8 cellular contexts compared by ENCODE assay signal in genomic region chr13:106533940-106534843, GRCh38. TPM values are rescaled to one million over a fixed set of nuclear protein-coding genes. Genes with fewer than 3 reads are reported as not detected.
DNase-seq lines count a peak whose midpoint lies in the region; ATAC-seq and TF ChIP-seq lines count a peak whose summit lies in the region.

No MANE protein-coding gene starts in this region.

- H3K27ac ChIP-seq in SK-N-SH (ENCODE audit: low read depth in 2 of 2, low read length in 1 of 2) (peak overlapping the region; percentile 19 to 77; a peak in 3 of 4 replicates), iPS-18a (ENCODE audit: low read length) (no peak overlapping the region)

- no peak for TF ChIP-seq RAD21 in SK-N-SH (IDR thresholded peaks at IDR 0.05; ENCODE audit: low read length)

- H3K36me3 ChIP-seq in SK-N-SH (replicated peaks in 1 of 2; ENCODE audit: control insufficient read depth in 1 of 2, insufficient read depth in 2 of 2, low read length in 1 of 2) (no peaks in the 10 kb centered on the region), iPS-18a (ENCODE audit: control insufficient read depth, low read depth, low read length) (no peaks in the 10 kb centered on the region)

- intact Hi-C loops in sciatic nerve (cut with DNase I) = no loop called here

- DNase-seq in stimulated activated CD4-positive, alpha-beta T cell treated with anti-CD3 and anti-CD28 coated beads, Interleukin-12 subunit alpha, Interleukin-12 subunit beta, amount 100 ng/mL, for 4 hours = peak; percentile 17
- no peak for DNase-seq in stimulated activated CD4-positive, alpha-beta T cell treated with anti-CD3 and anti-CD28 coated beads, Interleukin-2, amount 100 ng/mL, for 48 hours
- DNase-seq in SK-N-SH (peak; percentile 64), T47D (ENCODE audit: low read depth in 1 of 2, low spot score in 1 of 2) (peak; percentile 41 to 44), sciatic nerve (ENCODE audit: low spot score) (peak; percentile 70), NCI-H187 treated with DMSO at 0.1 percent for 48 hours (lab: John Stamatoyannopoulos, UW) (no peak)

- TF ChIP-seq EP300 in SK-N-SH (IDR thresholded peaks at IDR 0.05; ENCODE audit: borderline replicate concordance in 1 of 2, low read depth in 1 of 2, low read length in 1 of 2) = no peak

- peaks cover 23% of the 10 kb centered on the region; the same call in 1 of the 2 replicates for H3K79me2 ChIP-seq in SK-N-SH (ENCODE audit: insufficient read depth)

- H3F3A ChIP-seq in SK-N-SH (replicated peaks; ENCODE audit: insufficient read depth) = peaks cover 20% of the 10 kb centered on the region

- H3K4me3 ChIP-seq in SK-N-SH (ENCODE audit: low read depth in 2 of 2, low read length in 1 of 2) = peak overlapping the region; percentile 65 to 77
- H3K4me3 ChIP-seq in iPS-18a (ENCODE audit: low read length) = peak overlapping the region; percentile 94

- 0% methylated on average over 5 of the region's 89 CpGs for WGBS in SK-N-SH (ENCODE audit: low lambda C conversion rate)

- H3K4me1 ChIP-seq in SK-N-SH (ENCODE audit: control insufficient read depth in 1 of 2, insufficient read depth in 2 of 2, low read depth in 1 of 2, low read length in 1 of 2) = peaks cover 0 to 25% of the 10 kb centered on the region in 2 experiments; a peak in 2 of 4 replicates
- H3K4me1 ChIP-seq in iPS-18a (ENCODE audit: control insufficient read depth, low read depth, low read length) = peaks cover 44% of the 10 kb centered on the region

- 0 out of 2 replicates have a peak, but pooled peaks have one; percentile 9 for TF ChIP-seq CTCF in SK-N-SH (IDR thresholded peaks at IDR 0.05)

- ATAC-seq in sciatic nerve = peak; percentile 25
- no peak for ATAC-seq in HG02938 (IDR thresholded peaks at IDR 0.05; ENCODE audit: unreplicated experiment)

- H3K27me3 ChIP-seq in SK-N-SH (ENCODE audit: insufficient read depth) (no peaks in the 10 kb centered on the region), iPS-18a (ENCODE audit: control insufficient read depth, insufficient read depth, low read length) (peaks cover 42% of the 10 kb centered on the region)

- peak overlapping the region; percentile 76 for H3K4me2 ChIP-seq in SK-N-SH

- POLR2A ChIA-PET in SK-N-SH (lab: Yijun Ruan, JAX) = no interaction called here

- H3K9me2 ChIP-seq in SK-N-SH = no peaks in the 10 kb centered on the region

- no peak overlapping the region; the same call in 1 of the 2 replicates for H3K9ac ChIP-seq in SK-N-SH
- H3K9ac ChIP-seq in iPS-18a (ENCODE audit: low read length) = peak overlapping the region; percentile 46

- no peaks in the 10 kb centered on the region; the same call in 1 of the 2 replicates for H4K20me1 ChIP-seq in SK-N-SH (ENCODE audit: insufficient read depth)

- CTCF ChIA-PET in SK-N-SH (lab: Yijun Ruan, JAX) = interaction anchor here (0.7 to 7.1 kb wide), 10 partner anchors 9 to 1962 kb away, joined by 3 to 58 read pairs (median 3); partner anchors contain the start of gene ARGLU1

- in situ Hi-C loops in T47D (cut with HindIII; ENCODE audit: low pct_unique_long_range_greater_than_20kb, low sequenced_read_pairs) = no loop called here

- H2AFZ ChIP-seq in SK-N-SH (ENCODE audit: low read depth) = peak overlapping the region; percentile 80

- H3K9me3 ChIP-seq in SK-N-SH (no peaks in the 10 kb centered on the region), iPS-18a (ENCODE audit: control insufficient read depth, low read depth, low read length) (no peaks in the 10 kb centered on the region)

TF ChIP-seq in SK-N-SH, 30 proteins besides CTCF, POLR2A, EP300 and RAD21:
- TF ChIP-seq SMC3 (IDR thresholded peaks at IDR 0.05; ENCODE audit: low read depth, low read length) = no peak
- no peak for TF ChIP-seq RCOR1 (IDR thresholded peaks at IDR 0.05; ENCODE audit: low read length)
- TF ChIP-seq YY1 (IDR thresholded peaks at IDR 0.05; ENCODE audit: low read depth) = 0 out of 2 replicates have a peak, but pooled peaks have one; percentile 29
- TF ChIP-seq TCF12 (IDR thresholded peaks at IDR 0.05) = no peak
- no peak for TF ChIP-seq TAF1 (IDR thresholded peaks at IDR 0.05; ENCODE audit: borderline replicate concordance, low read depth, low read length)

RNA-seq across cellular contexts. Expression of gene EFNB2, which starts 1.3 kb away (rescaled TPM):
- 2.8 and 3.0 TPM in 2 replicates for polyA plus RNA-seq in SK-N-SH (2012; rRNA removed)
- polyA plus RNA-seq in SK-N-SH (2012; cell fraction: cytosol; rRNA removed) = 3.7 and 4.4 TPM in 2 replicates
- 2.7 and 3.6 TPM in 2 replicates for polyA plus RNA-seq in SK-N-SH (2012; cell fraction: nucleus; rRNA removed)
- total RNA-seq in sciatic nerve = 37.0 TPM

RNA-seq across cellular contexts. Expression of gene ARGLU1, which starts 33.7 kb away (rescaled TPM):
- 101 and 124 TPM in 2 replicates for polyA plus RNA-seq in SK-N-SH (2012; rRNA removed)
- polyA plus RNA-seq in SK-N-SH (2012; cell fraction: cytosol; rRNA removed) = 44.7 and 72.0 TPM in 2 replicates
- 644 and 785 TPM in 2 replicates for polyA plus RNA-seq in SK-N-SH (2012; cell fraction: nucleus; rRNA removed)
- total RNA-seq in sciatic nerve = 150 TPM

Comparison
In these comparisons a context has a peak if more than half of its experiments do, and no peak if none do; other contexts are left out.
1. DNase-seq: peak in stimulated activated CD4-positive, alpha-beta T cell treated with anti-CD3 and anti-CD28 coated beads, Interleukin-12 subunit alpha, Interleukin-12 subunit beta, amount 100 ng/mL, for 4 hours (single experiment), SK-N-SH (single experiment), T47D (2 of 2) and sciatic nerve (single experiment); none in stimulated activated CD4-positive, alpha-beta T cell treated with anti-CD3 and anti-CD28 coated beads, Interleukin-2, amount 100 ng/mL, for 48 hours (0 of 2) and NCI-H187 treated with DMSO at 0.1 percent for 48 hours (single experiment).